18 cellular contexts compared by ENCODE assay signal in genomic region chr13:40480915-40481525, GRCh38.
DNase-seq lines count a peak whose midpoint lies in the region; ATAC-seq and TF ChIP-seq lines count a peak whose summit lies in the region.
"Had no signal": no experiment of that assay in that cellular context is flagged by ENCODE, and none has a peak within 500 bp of the region (broad histone marks: within the 10 kb centered on the region; RNA-seq: fewer than 3 reads in every experiment).

No MANE protein-coding gene starts in this region.

- no peak overlapping the region for H3K4me3 Mint-ChIP-seq in activated naive CD4-positive, alpha-beta T cell treated with anti-CD3 and anti-CD28 coated beads, Interleukin-2, amount 10 ng/mL, durations not matched to agents 7 days and 5 days
- H3K4me3 Mint-ChIP-seq in dendritic cell treated with granulocyte-macrophage colony-stimulating factor and Interleukin-4, amounts not matched to agents 40 ng/mL and 50 ng/mL, for 4 days, result no peak overlapping the region
- H3K4me3 Mint-ChIP-seq in stimulated activated memory B cell treated with anti-CD40 and anti-IgM and Interleukin-4, amounts not matched to agents 10 μg/mL and 1 μg/mL and 100 μg/mL, for 72 hours, result no peak overlapping the region
- H3K4me3 Mint-ChIP-seq: CD14-positive monocyte, nephron had no signal

- peak overlapping the region; percentile 67 for H3K4me3 ChIP-seq in OCI-LY7 (ENCODE audit: low read depth, low read length, poor library complexity, severe bottlenecking)
- H3K4me3 ChIP-seq in gastroesophageal sphincter, result no peak overlapping the region
- H3K4me3 ChIP-seq: prostate gland, smooth muscle cell, transverse colon had no signal

- H4K20me1 ChIP-seq in OCI-LY7 (ENCODE audit: insufficient read depth, low read length), result no peaks in the 10 kb centered on the region

- no peaks in the 10 kb centered on the region for H3K27me3 Mint-ChIP-seq in activated naive CD4-positive, alpha-beta T cell treated with anti-CD3 and anti-CD28 coated beads, Interleukin-2, amount 10 ng/mL, durations not matched to agents 7 days and 5 days
- peaks cover 17% of the 10 kb centered on the region for H3K27me3 Mint-ChIP-seq in dendritic cell treated with granulocyte-macrophage colony-stimulating factor and Interleukin-4, amounts not matched to agents 40 ng/mL and 50 ng/mL, for 4 days
- peaks cover 24% of the 10 kb centered on the region for H3K27me3 Mint-ChIP-seq in stimulated activated memory B cell treated with anti-CD40 and anti-IgM and Interleukin-4, amounts not matched to agents 10 μg/mL and 1 μg/mL and 100 μg/mL, for 72 hours

- CTCF ChIA-PET in activated naive CD4-positive, alpha-beta T cell treated with anti-CD3 and anti-CD28 coated beads, Interleukin-2, amount 10 ng/mL, durations not matched to agents 7 days and 5 days (lab: Charles Lee), result no interaction called here
- CTCF ChIA-PET in OCI-LY7 (lab: Charles Lee; ENCODE audit: unreplicated experiment), result interaction anchor here (0.6 to 1.1 kb wide), 4 partner anchors 14 to 143 kb away, joined by 3 to 4 read pairs (median 3); no protein-coding TSS in a partner anchor

- H3K4me1 ChIP-seq in OCI-LY7 (ENCODE audit: insufficient read depth, low read length, poor library complexity, severe bottlenecking) (peaks cover 98% of the 10 kb centered on the region), gastroesophageal sphincter (peaks cover 0 to 32% (median 4%) of the 10 kb centered on the region in 3 donors)

- H3K36me3 Mint-ChIP-seq in activated naive CD4-positive, alpha-beta T cell treated with anti-CD3 and anti-CD28 coated beads, Interleukin-2, amount 10 ng/mL, durations not matched to agents 7 days and 5 days, result peaks cover 14% of the 10 kb centered on the region
- H3K36me3 Mint-ChIP-seq in dendritic cell treated with granulocyte-macrophage colony-stimulating factor and Interleukin-4, amounts not matched to agents 40 ng/mL and 50 ng/mL, for 4 days (ENCODE audit: low read depth), result no peaks in the 10 kb centered on the region
- H3K36me3 Mint-ChIP-seq in stimulated activated memory B cell treated with anti-CD40 and anti-IgM and Interleukin-4, amounts not matched to agents 10 μg/mL and 1 μg/mL and 100 μg/mL, for 72 hours, result no peaks in the 10 kb centered on the region
- H3K36me3 Mint-ChIP-seq: CD14-positive monocyte had no signal

- H3K27ac ChIP-seq in OCI-LY7 (ENCODE audit: low read depth, low read length, poor library complexity, severe bottlenecking) (peak overlapping the region; percentile 96), gastroesophageal sphincter (no peak overlapping the region)
- H3K27ac ChIP-seq: prostate gland, transverse colon had no signal

- POLR2A ChIA-PET in OCI-LY7 (lab: Charles Lee), result interaction anchor here (0.6 to 2.5 kb wide), 19 partner anchors 8 to 203 kb away, joined by 3 to 14 read pairs (median 3); no protein-coding TSS in a partner anchor

- intact Hi-C loops in OCI-LY7 (cut with micrococcal nuclease; ENCODE audit: unreplicated experiment), result loop anchor here (1.0 to 5.0 kb wide), 6 partner anchors 36 to 354 kb away; partner anchors contain the start of gene FOXO1
- intact Hi-C loops in dendritic cell treated with granulocyte-macrophage colony-stimulating factor and Interleukin-4, amounts not matched to agents 40 ng/mL and 50 ng/mL, for 4 days (cut with micrococcal nuclease), result no loop called here

- peaks cover 6% of the 10 kb centered on the region for H3K9me3 Mint-ChIP-seq in activated naive CD4-positive, alpha-beta T cell treated with anti-CD3 and anti-CD28 coated beads, Interleukin-2, amount 10 ng/mL, durations not matched to agents 7 days and 5 days
- H3K9me3 Mint-ChIP-seq in dendritic cell treated with granulocyte-macrophage colony-stimulating factor and Interleukin-4, amounts not matched to agents 40 ng/mL and 50 ng/mL, for 4 days, result no peaks in the 10 kb centered on the region
- no peaks in the 10 kb centered on the region for H3K9me3 Mint-ChIP-seq in stimulated activated memory B cell treated with anti-CD40 and anti-IgM and Interleukin-4, amounts not matched to agents 10 μg/mL and 1 μg/mL and 100 μg/mL, for 72 hours
- H3K9me3 Mint-ChIP-seq: nephron had no signal

- no peaks in the 10 kb centered on the region for H3K9me2 ChIP-seq in OCI-LY7 (ENCODE audit: insufficient read depth, low read length)

- ATAC-seq in stimulated activated memory B cell treated with anti-CD40 and anti-IgM and Interleukin-4, amounts not matched to agents 10 μg/mL and 1 μg/mL and 100 μg/mL, for 72 hours, result peak; percentile 7
- ATAC-seq in HG03139 (IDR thresholded peaks at IDR 0.05; ENCODE audit: unreplicated experiment) (no peak), gastroesophageal sphincter (no peak)
- ATAC-seq: Panc1 had no signal

- peak overlapping the region; percentile 73 for H3K27ac Mint-ChIP-seq in activated naive CD4-positive, alpha-beta T cell treated with anti-CD3 and anti-CD28 coated beads, Interleukin-2, amount 10 ng/mL, durations not matched to agents 7 days and 5 days
- H3K27ac Mint-ChIP-seq in dendritic cell treated with granulocyte-macrophage colony-stimulating factor and Interleukin-4, amounts not matched to agents 40 ng/mL and 50 ng/mL, for 4 days, result peak overlapping the region; percentile 14
- peak overlapping the region; percentile 77 for H3K27ac Mint-ChIP-seq in stimulated activated memory B cell treated with anti-CD40 and anti-IgM and Interleukin-4, amounts not matched to agents 10 μg/mL and 1 μg/mL and 100 μg/mL, for 72 hours
- H3K27ac Mint-ChIP-seq: nephron had no signal

- peak overlapping the region; percentile 33; the same call in 1 of the 2 replicates for H2AFZ ChIP-seq in OCI-LY7 (ENCODE audit: low read length)

- H3K9me3 ChIP-seq in OCI-LY7 (ENCODE audit: low read length) (peaks cover 10% of the 10 kb centered on the region; the same call in 1 of the 2 replicates), gastroesophageal sphincter (no peaks in the 10 kb centered on the region)
- H3K9me3 ChIP-seq: prostate gland, transverse colon had no signal

- H3K36me3 ChIP-seq in OCI-LY7 (ENCODE audit: insufficient read depth, low read length), result peaks cover 9% of the 10 kb centered on the region
- H3K36me3 ChIP-seq in gastroesophageal sphincter, result no peaks in the 10 kb centered on the region
- H3K36me3 ChIP-seq: prostate gland, transverse colon had no signal

- TF ChIP-seq CTCF in OCI-LY7 (conservative IDR thresholded peaks at IDR 0.05; ENCODE audit: low read length) (no peak), gastroesophageal sphincter (IDR thresholded peaks at IDR 0.05) (no peak)

- TF ChIP-seq POLR2A in gastroesophageal sphincter (IDR thresholded peaks at IDR 0.05), result no peak

- TF ChIP-seq EP300 in gastroesophageal sphincter (IDR thresholded peaks at IDR 0.05), result no peak

- BruUV-seq in OCI-LY7 (replicated peaks; lab: Mats Ljungman, UMichigan), result TSS peak; percentile 74

- 83 to 96% methylated on average over 1 to 5 of the region's 12 CpGs for WGBS in gastroesophageal sphincter (ENCODE audit: low coverage in 1 of 2), 2 donors

- DNase-seq in activated naive CD4-positive, alpha-beta T cell treated with anti-CD3 and anti-CD28 coated beads, Interleukin-2, amount 10 ng/mL, durations not matched to agents 7 days and 5 days, result no peak
- no peak for DNase-seq in activated naive CD4-positive, alpha-beta T cell treated with Interleukin-2 at 50 U/mL for 16 hours
- DNase-seq in OCI-LY7 (ENCODE audit: low spot score) (peak; percentile 92), cerebellum (ENCODE audit: low spot score) (no peak)
- DNase-seq: activated CD4-positive, alpha-beta T cell treated with anti-CD3 and anti-CD28 coated beads for 4 hours; hippocampal formation; kidney; NCI-H1436 treated with DMSO at 0.1 percent for 48 hours; transverse colon had no signal

- no peaks in the 10 kb centered on the region for H3K27me3 ChIP-seq in gastroesophageal sphincter
- H3K27me3 ChIP-seq: transverse colon had no signal

- peaks cover 65% of the 10 kb centered on the region for H3K4me1 Mint-ChIP-seq in activated naive CD4-positive, alpha-beta T cell treated with anti-CD3 and anti-CD28 coated beads, Interleukin-2, amount 10 ng/mL, durations not matched to agents 7 days and 5 days
- H3K4me1 Mint-ChIP-seq in dendritic cell treated with granulocyte-macrophage colony-stimulating factor and Interleukin-4, amounts not matched to agents 40 ng/mL and 50 ng/mL, for 4 days (ENCODE audit: low read depth), result peaks cover 22% of the 10 kb centered on the region
- peaks cover 44% of the 10 kb centered on the region for H3K4me1 Mint-ChIP-seq in stimulated activated memory B cell treated with anti-CD40 and anti-IgM and Interleukin-4, amounts not matched to agents 10 μg/mL and 1 μg/mL and 100 μg/mL, for 72 hours

- H3K4me2 ChIP-seq in OCI-LY7 (ENCODE audit: low read length), result peak overlapping the region; percentile 84
- H3K4me2 ChIP-seq: smooth muscle cell had no signal

- H3K79me2 ChIP-seq in OCI-LY7 (ENCODE audit: insufficient read depth, low read depth, low read length), result peaks cover 42% of the 10 kb centered on the region; the same call in 1 of the 2 replicates

Comparison
In these comparisons a context has a peak if more than half of its experiments do, and no peak if none do; other contexts are left out.
1. H3K27ac Mint-ChIP-seq: peak in every context shown above with its lines; median percentile 77 in stimulated activated memory B cell treated with anti-CD40 and anti-IgM and Interleukin-4, amounts not matched to agents 10 μg/mL and 1 μg/mL and 100 μg/mL, for 72 hours; 73 in activated naive CD4-positive, alpha-beta T cell treated with anti-CD3 and anti-CD28 coated beads, Interleukin-2, amount 10 ng/mL, durations not matched to agents 7 days and 5 days; 14 in dendritic cell treated with granulocyte-macrophage colony-stimulating factor and Interleukin-4, amounts not matched to agents 40 ng/mL and 50 ng/mL, for 4 days.